ENCODE assay signal across 9 cellular contexts in genomic region chr9:68335935-68336334, GRCh38. TPM values are rescaled to one million over a fixed set of nuclear protein-coding genes. Genes with fewer than 3 reads are reported as not detected.
"Had no signal": no experiment of that assay in that cellular context is flagged by ENCODE, and none has a peak within 500 bp of the region (broad histone marks: within the 10 kb centered on the region; RNA-seq: fewer than 3 reads in every experiment).

No MANE protein-coding gene starts in this region.

RNA-seq across cellular contexts. Expression of gene PGM5, which starts 20.5 kb away (rescaled TPM):
- total RNA-seq: activated CD4-positive, alpha-beta memory T cell treated with anti-CD3 and anti-CD28 coated beads for 36 hours; activated naive CD4-positive, alpha-beta T cell treated with anti-CD3 and anti-CD28 coated beads for 36 hours; activated naive CD4-positive, alpha-beta T cell treated with anti-CD3 and anti-CD28 coated beads, Interleukin-2, amount 50 U/mL, for 72 hours; OCI-LY7; PC-9; T-helper 2 cell treated with Interferon-gamma antibody and Interleukin-4, amounts not matched to agents 100 ng/mL and 5 ng/mL, for 36 hours had no signal

RNA-seq across cellular contexts. Expression of gene FOXD4L3, which starts 33.3 kb away (rescaled TPM):
- total RNA-seq: activated CD4-positive, alpha-beta memory T cell treated with anti-CD3 and anti-CD28 coated beads for 36 hours; activated naive CD4-positive, alpha-beta T cell treated with anti-CD3 and anti-CD28 coated beads for 36 hours; bronchial epithelial cell; M059J; PC-9; Right ventricle myocardium inferior; T-helper 2 cell treated with Interferon-gamma antibody and Interleukin-4, amounts not matched to agents 100 ng/mL and 5 ng/mL, for 36 hours had no signal
